2 cellular contexts compared by ENCODE assay signal in the genomic region with DNA sequence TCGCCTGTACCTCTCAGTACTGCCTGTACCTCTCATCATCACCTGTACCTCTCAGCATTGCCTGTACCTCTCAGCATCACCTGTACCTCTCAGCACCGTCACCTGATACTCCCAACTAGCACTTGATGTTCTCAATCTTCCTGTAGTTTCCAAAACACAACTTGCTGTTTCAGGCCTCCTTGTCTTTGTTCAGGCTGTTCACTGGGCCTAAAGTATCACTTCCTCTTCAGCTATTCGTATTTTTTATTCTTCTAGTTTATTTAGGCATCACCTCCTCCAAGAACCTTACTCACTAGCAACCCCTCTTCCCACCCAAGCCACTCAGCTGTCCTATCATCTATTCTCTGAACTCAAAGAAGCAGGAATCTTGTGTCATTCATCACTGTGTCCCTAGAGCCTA.
A peak's percentile ranks its signal among the peaks of the same experiment; 100 is the strongest.
TF ChIP-seq lines count a peak whose summit lies in the region.

No MANE protein-coding gene starts in this region.

TF ChIP-seq in GM12891, 5 proteins besides CTCF, POLR2A, EP300 and RAD21:
- TF ChIP-seq POLR2AphosphoS5 (IDR thresholded peaks at IDR 0.05; ENCODE audit: low read depth, low read length) (no peak), PAX5 (IDR thresholded peaks at IDR 0.05; ENCODE audit: insufficient read depth, low read length, severe bottlenecking) (no peak), POU2F2 (IDR thresholded peaks at IDR 0.05; ENCODE audit: low read depth, low read length) (no peak), TAF1 (IDR thresholded peaks at IDR 0.05; ENCODE audit: low read depth, low read length) (no peak), SPI1 (IDR thresholded peaks at IDR 0.05; ENCODE audit: low read depth, low read length) (peak; percentile 86)
TF ChIP-seq in GM12891: peak in this region for 1.

TF ChIP-seq in GM12878, 131 proteins besides CTCF, POLR2A, EP300 and RAD21:
- TF ChIP-seq, protein P1, sequence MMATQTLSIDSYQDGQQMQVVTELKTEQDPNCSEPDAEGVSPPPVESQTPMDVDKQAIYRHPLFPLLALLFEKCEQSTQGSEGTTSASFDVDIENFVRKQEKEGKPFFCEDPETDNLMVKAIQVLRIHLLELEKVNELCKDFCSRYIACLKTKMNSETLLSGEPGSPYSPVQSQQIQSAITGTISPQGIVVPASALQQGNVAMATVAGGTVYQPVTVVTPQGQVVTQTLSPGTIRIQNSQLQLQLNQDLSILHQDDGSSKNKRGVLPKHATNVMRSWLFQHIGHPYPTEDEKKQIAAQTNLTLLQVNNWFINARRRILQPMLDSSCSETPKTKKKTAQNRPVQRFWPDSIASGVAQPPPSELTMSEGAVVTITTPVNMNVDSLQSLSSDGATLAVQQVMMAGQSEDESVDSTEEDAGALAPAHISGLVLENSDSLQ (IDR thresholded peaks at IDR 0.05): no peak
- TF ChIP-seq SPI1 (IDR thresholded peaks at IDR 0.05; ENCODE audit: borderline replicate concordance, insufficient read depth, low read depth, low read length): peak; percentile 71
TF ChIP-seq in GM12878: peak in this region for 1.
